Comparison of ENCODE assay signal across 13 cellular contexts in the genomic region with DNA sequence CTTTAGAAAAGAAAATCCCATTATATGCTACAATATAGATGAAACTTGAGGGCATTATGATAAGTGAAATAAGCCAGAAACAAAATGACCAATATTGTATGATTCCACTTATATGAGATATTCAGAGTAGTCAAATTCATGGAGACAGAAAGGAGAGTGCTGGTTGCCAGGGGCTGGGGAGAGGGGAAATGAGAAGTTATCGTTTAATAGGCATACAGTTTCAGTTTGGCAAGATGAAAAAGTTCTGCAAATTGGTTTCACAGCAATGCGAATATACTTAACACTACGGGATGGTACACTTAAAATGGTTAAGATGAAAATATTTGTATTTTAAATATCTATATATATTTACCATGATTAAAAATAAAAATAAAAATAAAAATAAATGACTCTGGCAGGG. TPM values are rescaled to one million over a fixed set of nuclear protein-coding genes. Genes with fewer than 3 reads are reported as not detected.
DNase-seq lines count a peak whose midpoint lies in the region; ATAC-seq and TF ChIP-seq lines count a peak whose summit lies in the region.
"Had no signal": no experiment of that assay in that cellular context is flagged by ENCODE, and none has a peak within 500 bp of the region (broad histone marks: within the 10 kb centered on the region; RNA-seq: fewer than 3 reads in every experiment).

No MANE protein-coding gene starts in this region.

- H3K4me3 ChIP-seq in testis: no peak overlapping the region
- H3K4me3 ChIP-seq: SJSA1, vagina had no signal

- ATAC-seq in GM21786 (IDR thresholded peaks at IDR 0.05; ENCODE audit: unreplicated experiment): peak; percentile 36
- ATAC-seq in stimulated activated naive CD8-positive, alpha-beta T cell treated with anti-CD3 and anti-CD28 coated beads, Interleukin-15, amount 100 ng/mL, for 72 hours: no peak

- DNase-seq in activated naive CD4-positive, alpha-beta T cell treated with anti-CD3 and anti-CD28 coated beads, Interleukin-2, amount 10 ng/mL, durations not matched to agents 7 days and 5 days: no peak
- no peak for DNase-seq in activated naive CD4-positive, alpha-beta T cell treated with Interleukin-2 at 50 U/mL for 16 hours
- DNase-seq in activated CD4-positive, alpha-beta memory T cell treated with anti-CD3 and anti-CD28 coated beads for 36 hours: no peak
- DNase-seq in stimulated activated naive CD8-positive, alpha-beta T cell treated with anti-CD3 and anti-CD28 coated beads, Interleukin-15, amount 100 ng/mL, for 72 hours: no peak
- DNase-seq in NCI-H2196 (lab: John Stamatoyannopoulos, UW; ENCODE audit: unreplicated experiment) (no peak), testis (no peak), endothelial cell (ENCODE audit: low spot score) (no peak)
- DNase-seq: NCI-H1930, WERI-Rb-1 had no signal

- H3K4me3 Mint-ChIP-seq in activated naive CD4-positive, alpha-beta T cell treated with anti-CD3 and anti-CD28 coated beads, Interleukin-2, amount 10 ng/mL, durations not matched to agents 7 days and 5 days: peak overlapping the region; percentile 78
- H3K4me3 Mint-ChIP-seq in activated CD4-positive, alpha-beta memory T cell treated with anti-CD3 and anti-CD28 coated beads for 36 hours: peak overlapping the region; percentile 91
- H3K4me3 Mint-ChIP-seq in stimulated activated naive CD8-positive, alpha-beta T cell treated with anti-CD3 and anti-CD28 coated beads, Interleukin-15, amount 100 ng/mL, for 72 hours: peak overlapping the region; percentile 97 to 99
- no peak overlapping the region for H3K4me3 Mint-ChIP-seq in endothelial cell (ENCODE audit: unreplicated experiment)

- H3K4me1 Mint-ChIP-seq in activated naive CD4-positive, alpha-beta T cell treated with anti-CD3 and anti-CD28 coated beads, Interleukin-2, amount 10 ng/mL, durations not matched to agents 7 days and 5 days: peaks cover 24% of the 10 kb centered on the region
- peaks cover 20% of the 10 kb centered on the region for H3K4me1 Mint-ChIP-seq in activated CD4-positive, alpha-beta memory T cell treated with anti-CD3 and anti-CD28 coated beads for 36 hours (ENCODE audit: low read depth)
- H3K4me1 Mint-ChIP-seq in stimulated activated naive CD8-positive, alpha-beta T cell treated with anti-CD3 and anti-CD28 coated beads, Interleukin-15, amount 100 ng/mL, for 72 hours: peaks cover 32% of the 10 kb centered on the region
- peaks cover 17% of the 10 kb centered on the region for H3K4me1 Mint-ChIP-seq in endothelial cell (ENCODE audit: unreplicated experiment)

- no peak for TF ChIP-seq POLR2A in testis (IDR thresholded peaks at IDR 0.05)

- no peaks in the 10 kb centered on the region for H3K4me1 ChIP-seq in testis
- H3K4me1 ChIP-seq: vagina had no signal

- no peaks in the 10 kb centered on the region for H3K36me3 ChIP-seq in testis (ENCODE audit: low read depth, missing control alignments)
- H3K36me3 ChIP-seq: SJSA1, vagina, WERI-Rb-1 had no signal

- intact Hi-C loops in activated CD4-positive, alpha-beta memory T cell treated with anti-CD3 and anti-CD28 coated beads for 36 hours (cut with micrococcal nuclease): no loop called here
- intact Hi-C loops in testis (cut with DNase I; ENCODE audit: low total_unique reads): no loop called here

- TF ChIP-seq CTCF in testis (IDR thresholded peaks at IDR 0.05) (no peak), endothelial cell (IDR thresholded peaks at IDR 0.05; ENCODE audit: unreplicated experiment) (no peak)

- WGBS in testis, 2 donors: 72 to 76% methylated on average over 3 of the region's 3 CpGs

- H3K27ac Mint-ChIP-seq in activated naive CD4-positive, alpha-beta T cell treated with anti-CD3 and anti-CD28 coated beads, Interleukin-2, amount 10 ng/mL, durations not matched to agents 7 days and 5 days: no peak overlapping the region
- peak overlapping the region; percentile 84 for H3K27ac Mint-ChIP-seq in activated CD4-positive, alpha-beta memory T cell treated with anti-CD3 and anti-CD28 coated beads for 36 hours
- H3K27ac Mint-ChIP-seq in stimulated activated naive CD8-positive, alpha-beta T cell treated with anti-CD3 and anti-CD28 coated beads, Interleukin-15, amount 100 ng/mL, for 72 hours: peak overlapping the region; percentile 9 to 74
- H3K27ac Mint-ChIP-seq in endothelial cell (ENCODE audit: unreplicated experiment): no peak overlapping the region

- peaks cover 7% of the 10 kb centered on the region for H3K36me3 Mint-ChIP-seq in activated naive CD4-positive, alpha-beta T cell treated with anti-CD3 and anti-CD28 coated beads, Interleukin-2, amount 10 ng/mL, durations not matched to agents 7 days and 5 days
- peaks cover 4% of the 10 kb centered on the region for H3K36me3 Mint-ChIP-seq in activated CD4-positive, alpha-beta memory T cell treated with anti-CD3 and anti-CD28 coated beads for 36 hours
- H3K36me3 Mint-ChIP-seq in endothelial cell (ENCODE audit: low read depth, unreplicated experiment): peaks cover 17% of the 10 kb centered on the region

- H3K9me3 Mint-ChIP-seq in activated naive CD4-positive, alpha-beta T cell treated with anti-CD3 and anti-CD28 coated beads, Interleukin-2, amount 10 ng/mL, durations not matched to agents 7 days and 5 days: peaks cover 6% of the 10 kb centered on the region
- no peaks in the 10 kb centered on the region for H3K9me3 Mint-ChIP-seq in activated CD4-positive, alpha-beta memory T cell treated with anti-CD3 and anti-CD28 coated beads for 36 hours
- peaks cover 6 to 15% of the 10 kb centered on the region in 2 donors for H3K9me3 Mint-ChIP-seq in stimulated activated naive CD8-positive, alpha-beta T cell treated with anti-CD3 and anti-CD28 coated beads, Interleukin-15, amount 100 ng/mL, for 72 hours
- H3K9me3 Mint-ChIP-seq in endothelial cell (ENCODE audit: unreplicated experiment): no peaks in the 10 kb centered on the region

- CTCF ChIA-PET in activated naive CD4-positive, alpha-beta T cell treated with anti-CD3 and anti-CD28 coated beads, Interleukin-2, amount 10 ng/mL, durations not matched to agents 7 days and 5 days (lab: Charles Lee): no interaction called here
- CTCF ChIA-PET in activated CD4-positive, alpha-beta memory T cell treated with anti-CD3 and anti-CD28 coated beads for 36 hours (lab: Charles Lee): interaction anchor here (1.2 kb wide), 2 partner anchors 15 to 21 kb away, joined by 3 to 4 read pairs; no protein-coding TSS in a partner anchor

- H3K9me3 ChIP-seq in testis: no peaks in the 10 kb centered on the region
- H3K9me3 ChIP-seq: SJSA1, vagina had no signal

- no peak overlapping the region for H3K27ac ChIP-seq in testis
- H3K27ac ChIP-seq: HL-60, vagina, WERI-Rb-1 had no signal

- H3K27me3 Mint-ChIP-seq in activated naive CD4-positive, alpha-beta T cell treated with anti-CD3 and anti-CD28 coated beads, Interleukin-2, amount 10 ng/mL, durations not matched to agents 7 days and 5 days: peaks cover 3% of the 10 kb centered on the region
- no peaks in the 10 kb centered on the region for H3K27me3 Mint-ChIP-seq in activated CD4-positive, alpha-beta memory T cell treated with anti-CD3 and anti-CD28 coated beads for 36 hours
- no peaks in the 10 kb centered on the region for H3K27me3 Mint-ChIP-seq in stimulated activated naive CD8-positive, alpha-beta T cell treated with anti-CD3 and anti-CD28 coated beads, Interleukin-15, amount 100 ng/mL, for 72 hours
- H3K27me3 Mint-ChIP-seq in endothelial cell (ENCODE audit: unreplicated experiment): peaks cover 9% of the 10 kb centered on the region

- no peaks in the 10 kb centered on the region for H3K27me3 ChIP-seq in testis
- H3K27me3 ChIP-seq: SJSA1, vagina had no signal

- POLR2A ChIA-PET in activated CD4-positive, alpha-beta memory T cell treated with anti-CD3 and anti-CD28 coated beads for 36 hours (lab: Charles Lee): interaction anchor here (1.2 to 1.3 kb wide), 2 partner anchors 10 to 15 kb away, joined by 3 to 5 read pairs; no protein-coding TSS in a partner anchor

RNA-seq across cellular contexts. Expression of a gene that starts 31.1 kb away (rescaled TPM):
- 10 to 100 TPM; 47.9 to 56.2 TPM for total RNA-seq in activated CD4-positive, alpha-beta memory T cell treated with anti-CD3 and anti-CD28 coated beads for 36 hours
- total RNA-seq in testis (100 to 1,000 TPM; 144 to 170 TPM), endothelial cell (ENCODE audit: unreplicated experiment) (225 TPM)
- polyA plus RNA-seq in testis (ENCODE audit: insufficient read depth, low read depth, low replicate concordance): 39.8 TPM

Comparison
In these comparisons a context has a peak if more than half of its experiments do, and no peak if none do; other contexts are left out.
1. H3K27ac Mint-ChIP-seq: peak in activated CD4-positive, alpha-beta memory T cell treated with anti-CD3 and anti-CD28 coated beads for 36 hours (single experiment) and stimulated activated naive CD8-positive, alpha-beta T cell treated with anti-CD3 and anti-CD28 coated beads, Interleukin-15, amount 100 ng/mL, for 72 hours (2 of 2); none in activated naive CD4-positive, alpha-beta T cell treated with anti-CD3 and anti-CD28 coated beads, Interleukin-2, amount 10 ng/mL, durations not matched to agents 7 days and 5 days (single experiment) and endothelial cell (single experiment).